In genomic region chr9:62801961-62802718, GRCh38 we compare ENCODE assay signal across 8 cellular contexts.
A peak's percentile ranks its signal among the peaks of the same experiment; 100 is the strongest.
DNase-seq lines count a peak whose midpoint lies in the region; ATAC-seq and TF ChIP-seq lines count a peak whose summit lies in the region.
"Not testable (repeated sequence)": the region's sequence is repeated elsewhere in the genome, so short reads cannot be mapped to it uniquely, and the experiment has no call there.

No MANE protein-coding gene starts in this region.

- peak overlapping the region; percentile 67 for H3K4me2 ChIP-seq in SK-N-SH

- peak overlapping the region; percentile 70; the same call in 1 of the 2 replicates for H2AFZ ChIP-seq in SK-N-SH (ENCODE audit: low read depth)

- H3K4me3 Mint-ChIP-seq in naive thymus-derived CD8-positive, alpha-beta T cell: peak overlapping the region; percentile 55 to 87 (median 78)
- H3K4me3 Mint-ChIP-seq in stimulated activated effector memory CD8-positive, alpha-beta T cell treated with anti-CD3 and anti-CD28 coated beads, Interleukin-12 subunit alpha, Interleukin-12 subunit beta, amount 100 ng/mL, for 72 hours: peak overlapping the region; percentile 72

- H3F3A ChIP-seq in SK-N-SH (replicated peaks; ENCODE audit: insufficient read depth): not testable (repeated sequence)

- POLR2A ChIA-PET in SK-N-SH (lab: Yijun Ruan, JAX): interaction anchor here (1.2 kb wide), 1 partner anchor 1015 kb away, joined by 4 read pairs; no protein-coding TSS in a partner anchor
- POLR2A ChIA-PET in naive thymus-derived CD8-positive, alpha-beta T cell (lab: Charles Lee): interaction anchor here (1.3 kb wide), 1 partner anchor 1015 kb away, joined by 8 read pairs; no protein-coding TSS in a partner anchor

- CTCF ChIA-PET in SK-N-SH (lab: Yijun Ruan, JAX): not testable (repeated sequence)

- H3K4me1 Mint-ChIP-seq in naive thymus-derived CD8-positive, alpha-beta T cell: peaks cover 28 to 41% (median 38%) of the 10 kb centered on the region in 4 donors
- peaks cover 38% of the 10 kb centered on the region for H3K4me1 Mint-ChIP-seq in stimulated activated effector memory CD8-positive, alpha-beta T cell treated with anti-CD3 and anti-CD28 coated beads, Interleukin-12 subunit alpha, Interleukin-12 subunit beta, amount 100 ng/mL, for 72 hours

- peaks cover 39 to 68% (median 50%) of the 10 kb centered on the region in 5 donors for H3K27me3 Mint-ChIP-seq in naive thymus-derived CD8-positive, alpha-beta T cell

- H3K27ac ChIP-seq in SK-N-SH (ENCODE audit: low read depth in 2 of 2, low read length in 1 of 2): peak overlapping the region; percentile 29 to 89

- H3K9me3 ChIP-seq in SK-N-SH: not testable (repeated sequence)

- not testable (repeated sequence) for TF ChIP-seq CTCF in SK-N-SH (IDR thresholded peaks at IDR 0.05)

- DNase-seq in EL (peak; percentile 92), amniotic epithelial cell (ENCODE audit: low read depth) (peak; percentile 70), globus pallidus (ENCODE audit: low spot score) (peak; percentile 82)
- not testable (repeated sequence) for DNase-seq in SK-N-SH
- DNase-seq in naive thymus-derived CD8-positive, alpha-beta T cell: peak; percentile 60 to 88 (median 67)
- peak; percentile 97 to 99 for DNase-seq in stimulated activated effector memory CD8-positive, alpha-beta T cell treated with anti-CD3 and anti-CD28 coated beads, Interleukin-12 subunit alpha, Interleukin-12 subunit beta, amount 100 ng/mL, for 72 hours (ENCODE audit: low spot score in 2 of 2)

- WGBS in SK-N-SH (ENCODE audit: low lambda C conversion rate): 33% methylated on average over 58 of the region's 63 CpGs

- not testable (repeated sequence) for TF ChIP-seq RAD21 in SK-N-SH (IDR thresholded peaks at IDR 0.05; ENCODE audit: low read length)

- H3K36me3 Mint-ChIP-seq in naive thymus-derived CD8-positive, alpha-beta T cell: not testable (repeated sequence)
- peaks cover 41% of the 10 kb centered on the region for H3K36me3 Mint-ChIP-seq in stimulated activated effector memory CD8-positive, alpha-beta T cell treated with anti-CD3 and anti-CD28 coated beads, Interleukin-12 subunit alpha, Interleukin-12 subunit beta, amount 100 ng/mL, for 72 hours

- H3K4me1 ChIP-seq in SK-N-SH (ENCODE audit: control insufficient read depth in 1 of 2, insufficient read depth in 2 of 2, low read depth in 1 of 2, low read length in 1 of 2): not testable (repeated sequence)

- peaks cover 26% of the 10 kb centered on the region; the same call in 1 of the 2 replicates for H3K79me2 ChIP-seq in SK-N-SH (ENCODE audit: insufficient read depth)

- not testable (repeated sequence) for H3K36me3 ChIP-seq in SK-N-SH (replicated peaks in 1 of 2; ENCODE audit: control insufficient read depth in 1 of 2, insufficient read depth in 2 of 2, low read length in 1 of 2)

- not testable (repeated sequence) for H3K9me2 ChIP-seq in SK-N-SH

- not testable (repeated sequence) for TF ChIP-seq EP300 in SK-N-SH (IDR thresholded peaks at IDR 0.05; ENCODE audit: borderline replicate concordance in 1 of 2, low read depth in 1 of 2, low read length in 1 of 2)

- peak; percentile 99 for ATAC-seq in GM21367 (IDR thresholded peaks at IDR 0.05; ENCODE audit: unreplicated experiment)
- peak; percentile 100 for ATAC-seq in HG03342 (IDR thresholded peaks at IDR 0.05; ENCODE audit: unreplicated experiment)
- ATAC-seq in naive thymus-derived CD8-positive, alpha-beta T cell: peak; percentile 97
- ATAC-seq in stimulated activated effector memory CD8-positive, alpha-beta T cell treated with anti-CD3 and anti-CD28 coated beads, Interleukin-12 subunit alpha, Interleukin-12 subunit beta, amount 100 ng/mL, for 72 hours: peak; percentile 99

- H3K9me3 Mint-ChIP-seq in naive thymus-derived CD8-positive, alpha-beta T cell: peaks cover 0 to 13% (median 2%) of the 10 kb centered on the region in 9 donors
- not testable (repeated sequence) for H3K9me3 Mint-ChIP-seq in stimulated activated effector memory CD8-positive, alpha-beta T cell treated with anti-CD3 and anti-CD28 coated beads, Interleukin-12 subunit alpha, Interleukin-12 subunit beta, amount 100 ng/mL, for 72 hours

- H4K20me1 ChIP-seq in SK-N-SH (ENCODE audit: insufficient read depth): not testable (repeated sequence)

- H3K27me3 ChIP-seq in SK-N-SH (ENCODE audit: insufficient read depth): not testable (repeated sequence)

- H3K4me3 ChIP-seq in SK-N-SH (ENCODE audit: low read depth in 2 of 2, low read length in 1 of 2): peak overlapping the region; percentile 52 to 65

- peak overlapping the region in 7 of 10 donors; percentile 3 to 76 (median 61) for H3K27ac Mint-ChIP-seq in naive thymus-derived CD8-positive, alpha-beta T cell
- H3K27ac Mint-ChIP-seq in stimulated activated effector memory CD8-positive, alpha-beta T cell treated with anti-CD3 and anti-CD28 coated beads, Interleukin-12 subunit alpha, Interleukin-12 subunit beta, amount 100 ng/mL, for 72 hours: peak overlapping the region; percentile 89

- H3K9ac ChIP-seq in SK-N-SH: peak overlapping the region; percentile 79

TF ChIP-seq in SK-N-SH, 30 proteins besides CTCF, POLR2A, EP300 and RAD21:
- TF ChIP-seq MAX (IDR thresholded peaks at IDR 0.05; ENCODE audit: low read depth) (peak; percentile 32; the same call in 1 of the 2 replicates), REST (IDR thresholded peaks at IDR 0.05; ENCODE audit: low read depth, low read length) (0 out of 2 replicates have a peak, but pooled peaks have one; percentile 31), YY1 (IDR thresholded peaks at IDR 0.05; ENCODE audit: low read depth) (peak; percentile 47; the same call in 1 of the 2 replicates), POLR2AphosphoS5 (IDR thresholded peaks at IDR 0.05; ENCODE audit: low read depth, low read length) (peak; percentile 86), NFIC (IDR thresholded peaks at IDR 0.05; ENCODE audit: borderline replicate concordance) (peak; percentile 66), MXI1 (IDR thresholded peaks at IDR 0.05; ENCODE audit: low read depth, low read length) (peak; percentile 17; the same call in 1 of the 2 replicates), ELF1 (IDR thresholded peaks at IDR 0.05) (peak; percentile 45; the same call in 1 of the 2 replicates), GABPA (IDR thresholded peaks at IDR 0.05; ENCODE audit: low read depth) (peak; percentile 76), NRF1 (IDR thresholded peaks at IDR 0.05; ENCODE audit: low read depth, low read length) (0 out of 2 replicates have a peak, but pooled peaks have one; percentile 42)
